18 cellular contexts compared by ENCODE assay signal in genomic region chrX:7131621-7132020, GRCh38. TPM values are rescaled to one million over a fixed set of nuclear protein-coding genes. Genes with fewer than 3 reads are reported as not detected.
DNase-seq lines count a peak whose midpoint lies in the region; ATAC-seq, FAIRE-seq and TF ChIP-seq lines count a peak whose summit lies in the region.
"Had no signal": no experiment of that assay in that cellular context is flagged by ENCODE, and none has a peak within 500 bp of the region (broad histone marks: within the 10 kb centered on the region; RNA-seq: fewer than 3 reads in every experiment).

No MANE protein-coding gene starts in this region.

- peaks cover 48% of the 10 kb centered on the region for H3K4me1 Mint-ChIP-seq in Calu3 (ENCODE audit: low read depth, unreplicated experiment)

- TF ChIP-seq CTCF in Calu3 (IDR thresholded peaks at IDR 0.05; ENCODE audit: unreplicated experiment), result no peak
- no peak for TF ChIP-seq CTCF in PC-3 (conservative IDR thresholded peaks at IDR 0.05; ENCODE audit: low read depth, low read length)
- no peak for TF ChIP-seq CTCF in pancreas (IDR thresholded peaks at IDR 0.05)
- TF ChIP-seq CTCF in GM10248 (IDR thresholded peaks at IDR 0.05; ENCODE audit: control extremely low read depth, extremely low read depth, low read depth, missing control alignments), result no peak

- CTCF ChIA-PET in Calu3 (lab: Charles Lee), result no interaction called here
- CTCF ChIA-PET in PC-3 (lab: Charles Lee), result interaction anchor here (0.8 kb wide), 1 partner anchor 29 kb away, joined by 3 read pairs; no protein-coding TSS in a partner anchor
- CTCF ChIA-PET in GM10248 (lab: Yijun Ruan, JAX), result interaction anchor here (0.9 to 2.0 kb wide), 3 partner anchors 8 to 16 kb away, joined by 3 to 8 read pairs (median 3); no protein-coding TSS in a partner anchor

- WGBS in pancreas, 2 donors, result 75 to 77% methylated on average over 13 of the region's 13 CpGs

- FAIRE-seq in pancreas (lab: Jason Lieb, UNC), result no peak

- no peak overlapping the region for H2AFZ ChIP-seq in PC-3 (ENCODE audit: low read length)

- H4K20me1 ChIP-seq in PC-3 (ENCODE audit: low read length), result no peaks in the 10 kb centered on the region

- H3K36me3 ChIP-seq in PC-3 (ENCODE audit: low read depth, low read length), result no peaks in the 10 kb centered on the region
- no peaks in the 10 kb centered on the region for H3K36me3 ChIP-seq in pancreas
- H3K36me3 ChIP-seq: MG63 had no signal

- H3K9me3 Mint-ChIP-seq in Calu3 (ENCODE audit: low read depth, unreplicated experiment), result no peaks in the 10 kb centered on the region
- H3K9me3 Mint-ChIP-seq: activated B cell treated with CpG ODN at 0.5 μM for 24 hours; activated CD4-positive, alpha-beta memory T cell treated with anti-CD3 and anti-CD28 coated beads for 36 hours; immature natural killer cell had no signal

- peaks cover 71% of the 10 kb centered on the region for H3K79me2 ChIP-seq in PC-3 (ENCODE audit: low read length)

- peak overlapping the region; percentile 60; the same call in 1 of the 2 replicates for H3K9ac ChIP-seq in PC-3 (ENCODE audit: low read length)
- H3K9ac ChIP-seq: BLaER1 treated with 17β-estradiol and CSF1 and Interleukin-3, amounts not matched to agents 10 nM and 100 nM had no signal

- H3K4me2 ChIP-seq in PC-3 (ENCODE audit: low read length), result peak overlapping the region; percentile 74

- H3K4me1 ChIP-seq in PC-3 (ENCODE audit: insufficient read depth, low read length), result peaks cover 26% of the 10 kb centered on the region
- peaks cover 5 to 29% (median 12%) of the 10 kb centered on the region in 3 donors for H3K4me1 ChIP-seq in pancreas

- POLR2A ChIA-PET in PC-3 (lab: Charles Lee; ENCODE audit: unreplicated experiment), result no interaction called here
- POLR2A ChIA-PET in GM10248 (lab: Yijun Ruan, JAX), result no interaction called here

- no peak for DNase-seq in Calu3
- DNase-seq in PC-3, result peak; percentile 29
- DNase-seq in epithelial cell of prostate (ENCODE audit: low read depth, low spot score), result no peak
- DNase-seq in pancreas, result no peak
- no peak for DNase-seq in sciatic nerve (ENCODE audit: low spot score)
- DNase-seq in GM10248 (ENCODE audit: extremely low spot score), result no peak
- DNase-seq in NCI-H1092 (lab: John Stamatoyannopoulos, UW), result no peak
- DNase-seq: ACHN; activated B cell treated with CpG ODN at 0.5 μM for 24 hours; activated CD4-positive, alpha-beta memory T cell treated with anti-CD3 and anti-CD28 coated beads for 36 hours; immature natural killer cell; MG63; NCI-H1436; NCI-H2107; occipital lobe had no signal

- H3K9me3 ChIP-seq in PC-3 (ENCODE audit: low read length), result no peaks in the 10 kb centered on the region
- H3K9me3 ChIP-seq in pancreas, result no peaks in the 10 kb centered on the region
- H3K9me3 ChIP-seq: MG63 had no signal

- peaks cover 21% of the 10 kb centered on the region for H3K36me3 Mint-ChIP-seq in Calu3 (ENCODE audit: insufficient read depth, unreplicated experiment)

- no peaks in the 10 kb centered on the region for H3K27me3 Mint-ChIP-seq in Calu3 (ENCODE audit: unreplicated experiment)
- H3K27me3 Mint-ChIP-seq: activated B cell treated with CpG ODN at 0.5 μM for 24 hours; activated CD4-positive, alpha-beta memory T cell treated with anti-CD3 and anti-CD28 coated beads for 36 hours had no signal

- H3K27me3 ChIP-seq in PC-3 (ENCODE audit: low read length) (no peaks in the 10 kb centered on the region), pancreas (no peaks in the 10 kb centered on the region)
- H3K27me3 ChIP-seq: BLaER1 treated with 17β-estradiol and CSF1 and Interleukin-3, amounts not matched to agents 10 nM and 100 nM; MG63 had no signal

- no peaks in the 10 kb centered on the region for H3K9me2 ChIP-seq in PC-3 (replicated peaks; ENCODE audit: low read length)

- H3K4me3 Mint-ChIP-seq in Calu3 (ENCODE audit: low read depth, unreplicated experiment), result no peak overlapping the region
- H3K4me3 Mint-ChIP-seq: activated B cell treated with CpG ODN at 0.5 μM for 24 hours; activated CD4-positive, alpha-beta memory T cell treated with anti-CD3 and anti-CD28 coated beads for 36 hours; immature natural killer cell had no signal

- no peak for ATAC-seq in PC-3
- ATAC-seq in pancreas, result peak; percentile 12 to 33 (median 22)
- ATAC-seq in GM21526 (IDR thresholded peaks at IDR 0.05; ENCODE audit: low FRiP score, unreplicated experiment), result no peak
- no peak for ATAC-seq in sciatic nerve

- H3K27ac Mint-ChIP-seq in Calu3 (ENCODE audit: unreplicated experiment), result peak overlapping the region; percentile 99
- H3K27ac Mint-ChIP-seq: activated B cell treated with CpG ODN at 0.5 μM for 24 hours; activated CD4-positive, alpha-beta memory T cell treated with anti-CD3 and anti-CD28 coated beads for 36 hours had no signal

- H3K4me3 ChIP-seq in PC-3 (ENCODE audit: low read length) (no peak overlapping the region; the same call in 1 of the 2 replicates), pancreas (no peak overlapping the region)
- H3K4me3 ChIP-seq: BLaER1 treated with 17β-estradiol and CSF1 and Interleukin-3, amounts not matched to agents 10 nM and 100 nM; lung; MG63 had no signal

- intact Hi-C loops in Calu3 (cut with micrococcal nuclease; ENCODE audit: unreplicated experiment) (loop anchor here (2.0 to 5.0 kb wide), 2 partner anchors 15 to 456 kb away; partner anchors contain the start of gene STS), PC-3 (cut with micrococcal nuclease) (loop anchor here (1.0 to 10.0 kb wide), 3 partner anchors 17 to 793 kb away; partner anchors contain the start of genes PNPLA4 and PUDP), pancreas (cut with DNase I) (no loop called here), sciatic nerve (cut with DNase I) (no loop called here)

- no TSS peak for BruUV-seq in Calu3 (replicated peaks; lab: Mats Ljungman, UMichigan)
- BruUV-seq in PC-3 (replicated peaks; lab: Mats Ljungman, UMichigan), result no TSS peak

- no peaks in the 10 kb centered on the region for H3F3A ChIP-seq in PC-3 (ENCODE audit: low read length, unreplicated experiment)

- peak overlapping the region; percentile 96 for H3K27ac ChIP-seq in PC-3 (ENCODE audit: low read length)
- peak overlapping the region; percentile 65 for H3K27ac ChIP-seq in epithelial cell of prostate
- peak overlapping the region; percentile 13 to 77 (median 64) for H3K27ac ChIP-seq in pancreas

RNA-seq across cellular contexts. Expression of gene STS, which starts 15.9 kb away (rescaled TPM):
- total RNA-seq in Calu3 (2022) (11.4 and 14.1 TPM in 2 replicates), PC-3 (2014; rRNA removed) (3.1 and 3.3 TPM in 2 replicates), pancreas (1 to 10 TPM; 1.5 to 8.7 (median 3.3) TPM), sciatic nerve (10.1 TPM)
- 1 to 10 TPM; 1.1 to 1.6 TPM for polyA plus RNA-seq in pancreas

RNA-seq across cellular contexts. Expression of gene PUDP, which starts 16.3 kb away (rescaled TPM):
- total RNA-seq in Calu3 (2022) (30.6 and 36.6 TPM in 2 replicates), PC-3 (2014; rRNA removed) (7.6 and 7.8 TPM in 2 replicates), pancreas (10 to 100 TPM in 2 of 6 donors, 1 to 10 TPM in 4; 4.7 to 20.2 (median 8.7) TPM), sciatic nerve (17.4 TPM)
- 1 to 10 TPM; 3.3 to 8.8 TPM for polyA plus RNA-seq in pancreas

Comparison
In these comparisons a context has a peak if more than half of its experiments do, and no peak if none do; other contexts are left out.
1. ATAC-seq: peak in pancreas (4 of 4); none in PC-3 (single experiment), GM21526 (single experiment) and sciatic nerve (single experiment).
2. intact Hi-C loops: an anchor here in Calu3 (2.0 to 5.0 kb wide) and PC-3 (1.0 to 10.0 kb wide); none called in pancreas and sciatic nerve.
3. Peak in every context shown above with its lines, with median percentiles within 50 percentile points of each other: H3K27ac ChIP-seq.